In the genomic region with DNA sequence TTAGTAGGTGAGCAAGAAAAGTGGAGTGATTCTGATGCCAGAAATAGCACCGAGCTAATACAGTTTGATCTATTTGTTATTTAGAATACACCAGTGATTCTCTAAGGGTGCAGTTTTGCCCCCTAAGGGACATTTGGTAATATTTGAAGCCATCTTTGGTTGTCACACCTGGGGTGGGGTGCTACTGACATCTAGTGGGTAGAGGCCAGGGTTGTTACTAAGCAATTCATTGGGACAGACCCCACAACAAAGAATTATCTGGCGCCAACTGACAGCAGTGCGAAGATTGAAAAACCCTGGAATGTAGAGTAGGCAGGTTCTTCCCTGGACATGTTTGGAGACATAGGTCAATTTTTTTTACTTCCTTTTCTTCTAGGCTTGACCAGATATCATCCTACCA, we compare ENCODE assay signal across 7 cellular contexts. TPM values are rescaled to one million over a fixed set of nuclear protein-coding genes. Genes with fewer than 3 reads are reported as not detected.
A peak's percentile ranks its signal among the peaks of the same experiment; 100 is the strongest.
DNase-seq lines count a peak whose midpoint lies in the region; ATAC-seq, FAIRE-seq and TF ChIP-seq lines count a peak whose summit lies in the region.

No MANE protein-coding gene starts in this region.

- CTCF ChIA-PET in OCI-LY7 (lab: Charles Lee; ENCODE audit: unreplicated experiment), result interaction anchor here (1.6 kb wide), 1 partner anchor 11 kb away, joined by 3 read pairs; no protein-coding TSS in a partner anchor

- H3K36me3 ChIP-seq in OCI-LY7 (ENCODE audit: insufficient read depth, low read length), result no peaks in the 10 kb centered on the region

- peaks cover 17% of the 10 kb centered on the region for H4K20me1 ChIP-seq in OCI-LY7 (ENCODE audit: insufficient read depth, low read length)

- no peaks in the 10 kb centered on the region for H3K9me2 ChIP-seq in OCI-LY7 (ENCODE audit: insufficient read depth, low read length)

- H2AFZ ChIP-seq in OCI-LY7 (ENCODE audit: low read length), result no peak overlapping the region

- peaks cover 23% of the 10 kb centered on the region for H3K4me1 ChIP-seq in OCI-LY7 (ENCODE audit: insufficient read depth, low read length, poor library complexity, severe bottlenecking)

- H3K4me3 ChIP-seq in OCI-LY7 (ENCODE audit: low read depth, low read length, poor library complexity, severe bottlenecking), result no peak overlapping the region

- TF ChIP-seq CTCF in OCI-LY7 (conservative IDR thresholded peaks at IDR 0.05; ENCODE audit: low read length), result peak; percentile 96

- H3K79me2 ChIP-seq in OCI-LY7 (ENCODE audit: insufficient read depth, low read depth, low read length), result peaks cover 84% of the 10 kb centered on the region

- POLR2A ChIA-PET in OCI-LY7 (lab: Charles Lee), result interaction anchor here (0.6 to 2.0 kb wide), 4 partner anchors 11 to 23 kb away, joined by 3 to 9 read pairs (median 3); no protein-coding TSS in a partner anchor

- H3K27ac Mint-ChIP-seq in activated naive CD8-positive, alpha-beta T cell treated with anti-CD3 and anti-CD28 coated beads, Interleukin-2, amount 50 U/mL, for 24 hours, result peak overlapping the region; percentile 63
- H3K27ac Mint-ChIP-seq in naive B cell, result peak overlapping the region in 4 of 6 donors; percentile 28 to 54 (median 36)

- H3K27ac ChIP-seq in OCI-LY7 (ENCODE audit: low read depth, low read length, poor library complexity, severe bottlenecking), result no peak overlapping the region

- ATAC-seq in GM18511 (IDR thresholded peaks at IDR 0.05; ENCODE audit: unreplicated experiment), result peak; percentile 69
- peak; percentile 85 for ATAC-seq in HG02759 (IDR thresholded peaks at IDR 0.05; ENCODE audit: unreplicated experiment)
- peak; percentile 79 for ATAC-seq in activated naive CD8-positive, alpha-beta T cell treated with anti-CD3 and anti-CD28 coated beads, Interleukin-2, amount 50 U/mL, for 24 hours
- peak; percentile 70 to 91 for ATAC-seq in naive B cell (ENCODE audit: low read depth in 2 of 2)

- H3K36me3 Mint-ChIP-seq in activated naive CD8-positive, alpha-beta T cell treated with anti-CD3 and anti-CD28 coated beads, Interleukin-2, amount 50 U/mL, for 24 hours (ENCODE audit: low read depth), result peaks cover 2% of the 10 kb centered on the region
- H3K36me3 Mint-ChIP-seq in naive B cell, result no peaks in the 10 kb centered on the region

- no peaks in the 10 kb centered on the region for H3K9me3 Mint-ChIP-seq in activated naive CD8-positive, alpha-beta T cell treated with anti-CD3 and anti-CD28 coated beads, Interleukin-2, amount 50 U/mL, for 24 hours
- no peaks in the 10 kb centered on the region for H3K9me3 Mint-ChIP-seq in naive B cell

- H3K4me1 Mint-ChIP-seq in activated naive CD8-positive, alpha-beta T cell treated with anti-CD3 and anti-CD28 coated beads, Interleukin-2, amount 50 U/mL, for 24 hours, result peaks cover 32% of the 10 kb centered on the region
- H3K4me1 Mint-ChIP-seq in naive B cell, result peaks cover 15 to 39% (median 28%) of the 10 kb centered on the region in 3 donors

- no peaks in the 10 kb centered on the region for H3K9me3 ChIP-seq in OCI-LY7 (ENCODE audit: low read length)

- H3K4me2 ChIP-seq in OCI-LY7 (ENCODE audit: low read length), result peak overlapping the region; percentile 38; the same call in 1 of the 2 replicates

- H3K4me3 Mint-ChIP-seq in activated naive CD8-positive, alpha-beta T cell treated with anti-CD3 and anti-CD28 coated beads, Interleukin-2, amount 50 U/mL, for 24 hours, result no peak overlapping the region
- no peak overlapping the region for H3K4me3 Mint-ChIP-seq in naive B cell

- BruUV-seq in OCI-LY7 (replicated peaks; lab: Mats Ljungman, UMichigan), result no TSS peak

- intact Hi-C loops in OCI-LY7 (cut with micrococcal nuclease; ENCODE audit: unreplicated experiment), result loop anchor here (2.0 to 5.0 kb wide), 2 partner anchors 185 to 206 kb away; no protein-coding TSS in a partner anchor

- DNase-seq in OCI-LY7 (ENCODE audit: low spot score), result peak; percentile 71
- DNase-seq in activated naive CD8-positive, alpha-beta T cell treated with anti-CD3 and anti-CD28 coated beads, Interleukin-2, amount 50 U/mL, for 24 hours, result peak; percentile 26
- DNase-seq in naive B cell, result peak; percentile 51
- DNase-seq in cortex of kidney (lab: John Stamatoyannopoulos, UW), result no peak
- no peak for DNase-seq in RCC 7860 (ENCODE audit: low spot score)

- H3K27me3 Mint-ChIP-seq in activated naive CD8-positive, alpha-beta T cell treated with anti-CD3 and anti-CD28 coated beads, Interleukin-2, amount 50 U/mL, for 24 hours, result no peaks in the 10 kb centered on the region
- no peaks in the 10 kb centered on the region for H3K27me3 Mint-ChIP-seq in naive B cell

- FAIRE-seq in RCC 7860 (lab: Jason Lieb, UNC), result no peak

RNA-seq across cellular contexts. Expression of gene PALS2, which starts 14.6 kb away (rescaled TPM):
- 26.3 and 45.1 TPM in 2 replicates for total RNA-seq in OCI-LY7 (2014; rRNA removed; shearing (Covaris generic))
- total RNA-seq in OCI-LY7 (2022), result 74.0 and 75.9 TPM in 2 replicates
- polyA plus RNA-seq in naive B cell (ENCODE audit: low read depth in 6 of 6), result 10 to 100 TPM; 25.4 to 37.9 (median 28.2) TPM

Comparison
In these comparisons a context has a peak if more than half of its experiments do, and no peak if none do; other contexts are left out.
1. DNase-seq: peak in OCI-LY7 (single experiment), activated naive CD8-positive, alpha-beta T cell treated with anti-CD3 and anti-CD28 coated beads, Interleukin-2, amount 50 U/mL, for 24 hours (single experiment) and naive B cell (single experiment); none in cortex of kidney (single experiment) and RCC 7860 (single experiment).
2. Peak in every context shown above with its lines, with median percentiles within 50 percentile points of each other: ATAC-seq.